Comparison of ENCODE assay signal across 8 cellular contexts in genomic region chr16:67873435-67874146, GRCh38. TPM values are rescaled to one million over a fixed set of nuclear protein-coding genes. Genes with fewer than 3 reads are reported as not detected.
A peak's percentile ranks its signal among the peaks of the same experiment; 100 is the strongest.
DNase-seq lines count a peak whose midpoint lies in the region; ATAC-seq, FAIRE-seq and TF ChIP-seq lines count a peak whose summit lies in the region.

No MANE protein-coding gene starts in this region.

- H3K4me2 ChIP-seq in DND-41 (ENCODE audit: insufficient read depth, low read length), result peak overlapping the region; percentile 88
- peak overlapping the region; percentile 91 for H3K4me2 ChIP-seq in HepG2 (ENCODE audit: low read depth, low read length)

- DNase-seq in DND-41 (no peak), astrocyte of the cerebellum (ENCODE audit: low read depth) (no peak), HepG2 (ENCODE audit: low spot score) (no peak), tibial artery (no peak), cerebellum (ENCODE audit: low spot score) (no peak), COLO829 (ENCODE audit: low spot score) (no peak), T1000 (lab: John Stamatoyannopoulos, UW) (no peak)

- TF ChIP-seq RAD21 in HepG2 (CRISPR knock-in tag; IDR thresholded peaks at IDR 0.05), result no peak

- no TSS peak for BruUV-seq in HepG2 (replicated peaks; lab: Mats Ljungman, UMichigan)

- intact Hi-C loops in HepG2 (cut with micrococcal nuclease; ENCODE audit: unreplicated experiment), result loop anchor here (1.0 to 5.0 kb wide), 2 partner anchors 21 to 1336 kb away; no protein-coding TSS in a partner anchor
- intact Hi-C loops in tibial artery (cut with DNase I; ENCODE audit: low total_unique reads), result no loop called here

- 2% methylated on average over 15 of the region's 20 CpGs for WGBS in HepG2 (ENCODE audit: low lambda C conversion rate)

- in situ Hi-C loops in astrocyte of the cerebellum (cut with HindIII; ENCODE audit: low sequenced_read_pairs) (no loop called here), HepG2 (cut with HindIII; ENCODE audit: extremely low pct_ligation_motif_present, low pct_unique_long_range_greater_than_20kb) (no loop called here)

- H3K36me3 ChIP-seq in DND-41 (ENCODE audit: insufficient read depth, low read length), result peaks cover 77% of the 10 kb centered on the region
- peaks cover 39 to 62% of the 10 kb centered on the region in 2 experiments for H3K36me3 ChIP-seq in HepG2 (replicated peaks in 1 of 2; ENCODE audit: control insufficient read depth in 1 of 2, insufficient read depth in 2 of 2, low read length in 2 of 2)
- peaks cover 36 to 60% (median 56%) of the 10 kb centered on the region in 3 donors for H3K36me3 ChIP-seq in tibial artery

- TF ChIP-seq POLR2A in HepG2 (IDR thresholded peaks at IDR 0.05; ENCODE audit: insufficient read depth in 1 of 2, low read depth in 2 of 2, low read length in 2 of 2), result no peak

- peak; percentile 73 for FAIRE-seq in HepG2 (lab: Jason Lieb, UNC)

- TF ChIP-seq CTCF in DND-41 (IDR thresholded peaks at IDR 0.05; ENCODE audit: borderline replicate concordance, extremely low read depth, low read length, poor library complexity, severe bottlenecking), result no peak
- TF ChIP-seq CTCF in astrocyte of the cerebellum (IDR thresholded peaks at IDR 0.05; ENCODE audit: low read depth, low read length, missing control alignments), result no peak
- no peak for TF ChIP-seq CTCF in HepG2 (CRISPR knock-in tag; IDR thresholded peaks at IDR 0.05)
- no peak for TF ChIP-seq CTCF in tibial artery (IDR thresholded peaks at IDR 0.05)

- H3K27ac ChIP-seq in DND-41 (ENCODE audit: low read length) (peak overlapping the region; percentile 85), HepG2 (ENCODE audit: extremely low read length, insufficient read depth, low read length) (peak overlapping the region; percentile 66), tibial artery (peak overlapping the region; percentile 90 to 94)

- TF ChIP-seq EP300 in HepG2 (IDR thresholded peaks at IDR 0.05; ENCODE audit: low read depth in 2 of 2, low read length in 2 of 2) (no peak), HepG2 (CRISPR knock-in tag; IDR thresholded peaks at IDR 0.05; ENCODE audit: borderline replicate concordance) (no peak)

- H3K9me3 ChIP-seq in DND-41 (ENCODE audit: insufficient read depth, low read length, severe bottlenecking) (no peaks in the 10 kb centered on the region), HepG2 (ENCODE audit: low read length) (no peaks in the 10 kb centered on the region), tibial artery (no peaks in the 10 kb centered on the region)

- H2AFZ ChIP-seq in DND-41 (ENCODE audit: low read depth, low read length) (peak overlapping the region; percentile 72), HepG2 (ENCODE audit: low read length) (no peak overlapping the region)

- ATAC-seq in DND-41 (ENCODE audit: insufficient read depth, low read depth) (no peak; the same call in 2 of the 3 replicates), HG03108 (IDR thresholded peaks at IDR 0.05; ENCODE audit: unreplicated experiment) (peak; percentile 1), HepG2 (peak; percentile 49)

- H3K27me3 ChIP-seq in DND-41 (ENCODE audit: insufficient read depth, low read length, poor library complexity) (no peaks in the 10 kb centered on the region), HepG2 (ENCODE audit: control insufficient read depth in 1 of 2, insufficient read depth in 2 of 2, low read length in 2 of 2) (no peaks in the 10 kb centered on the region; a peak in 1 of 5 replicates), tibial artery (no peaks in the 10 kb centered on the region)

- peak overlapping the region; percentile 86 for H3K9ac ChIP-seq in DND-41 (ENCODE audit: low read depth, low read length)
- peak overlapping the region; percentile 85 for H3K9ac ChIP-seq in HepG2 (ENCODE audit: insufficient read depth, low read depth, low read length)

- H4K20me1 ChIP-seq in DND-41 (ENCODE audit: insufficient read depth, low read length) (peaks cover 45% of the 10 kb centered on the region), HepG2 (ENCODE audit: insufficient read depth, low read length) (peaks cover 15% of the 10 kb centered on the region)

- H3K4me3 ChIP-seq in DND-41 (ENCODE audit: low read depth in 1 of 2, low read length in 2 of 2) (peak overlapping the region; percentile 85 to 95), astrocyte of the cerebellum (ENCODE audit: low read depth, low read length) (peak overlapping the region; percentile 94), HepG2 (replicated peaks in 1 of 3; ENCODE audit: insufficient read depth in 1 of 3, low read depth in 2 of 3, low read length in 3 of 3) (peak overlapping the region; percentile 85 to 98 (median 87)), tibial artery (peak overlapping the region; percentile 96 to 99)

- CTCF ChIA-PET in HepG2 (lab: Yijun Ruan, JAX; ENCODE audit: low intra/inter-chr PET ratio, low total read pairs), result interaction anchor here (2.9 kb wide), 1 partner anchor 57 kb away, joined by 18 read pairs; no protein-coding TSS in a partner anchor

- POLR2A ChIA-PET in HepG2 (lab: Yijun Ruan, JAX), result interaction anchor here (0.6 to 1.3 kb wide), 9 partner anchors 10 to 67 kb away, joined by 3 to 6 read pairs (median 3); partner anchors contain the start of gene TSNAXIP1

- H3K79me2 ChIP-seq in DND-41 (ENCODE audit: insufficient read depth, low read length) (peaks cover 45% of the 10 kb centered on the region), HepG2 (ENCODE audit: insufficient read depth, low read length) (peaks cover 31% of the 10 kb centered on the region)

- H3K4me1 ChIP-seq in DND-41 (ENCODE audit: insufficient read depth, low read length), result peaks cover 33% of the 10 kb centered on the region
- peaks cover 30% of the 10 kb centered on the region for H3K4me1 ChIP-seq in HepG2 (ENCODE audit: insufficient read depth, low read length)
- H3K4me1 ChIP-seq in tibial artery, result peaks cover 0 to 39% (median 28%) of the 10 kb centered on the region in 4 donors

RNA-seq across cellular contexts. Expression of gene EDC4, which starts 0.7 kb away (rescaled TPM):
- total RNA-seq in HepG2 (2016; rRNA removed; fragmentation: Illumina TruSeq; extraction: Trizol) (53.4 and 59.1 TPM in 2 replicates), cerebellum (38.7 TPM)
- total RNA-seq in HepG2 (2016; cell fraction: cytosol; rRNA removed; fragmentation: Illumina TruSeq; extraction: Trizol; ENCODE audit: low read depth), result 3.4 and 6.4 TPM in 2 replicates
- total RNA-seq in HepG2 (2016; cell fraction: insoluble cytoplasmic fraction; rRNA removed; fragmentation: Illumina TruSeq; extraction: Trizol), result 49.7 and 63.5 TPM in 2 replicates
- total RNA-seq in HepG2 (2016; cell fraction: membrane; rRNA removed; fragmentation: Illumina TruSeq; extraction: Trizol), result 14.5 and 17.3 TPM in 2 replicates
- total RNA-seq in HepG2 (2016; cell fraction: nucleus; rRNA removed; fragmentation: Illumina TruSeq; extraction: Trizol), result 56.7 and 57.8 TPM in 2 replicates
- polyA plus RNA-seq in HepG2 (2011; rRNA removed), result 51.4 and 65.8 TPM in 2 replicates
- polyA plus RNA-seq in HepG2 (2011; cell fraction: cytosol; rRNA removed), result 31.1 and 42.0 TPM in 2 replicates
- 315 and 402 TPM in 2 replicates for polyA plus RNA-seq in HepG2 (2011; cell fraction: nucleus; rRNA removed)
- 35.8 and 45.8 TPM in 2 replicates for polyA plus RNA-seq in HepG2 (2012)
- 3.8 and 5.4 TPM in 2 replicates for polyA plus RNA-seq in HepG2 (2016; cell fraction: cytosol; fragmentation: Illumina TruSeq; extraction: Trizol; ENCODE audit: low read depth)
- 41.9 and 50.8 TPM in 2 replicates for polyA plus RNA-seq in HepG2 (2016; cell fraction: insoluble cytoplasmic fraction; fragmentation: Illumina TruSeq; extraction: Trizol; ENCODE audit: low read depth)
- polyA plus RNA-seq in HepG2 (2016; cell fraction: membrane; fragmentation: Illumina TruSeq; extraction: Trizol; ENCODE audit: low read depth), result 4.5 and 8.2 TPM in 2 replicates
- 159 and 172 TPM in 2 replicates for polyA plus RNA-seq in HepG2 (2016; cell fraction: nucleus; fragmentation: Illumina TruSeq; extraction: Trizol; ENCODE audit: insufficient read depth, low read depth)
- polyA minus RNA-seq in HepG2 (2011; rRNA and poly(A)+ RNA removed; ENCODE audit: low replicate concordance), result 150 and 170 TPM in 2 replicates
- 37.8 and 44.5 TPM in 2 replicates for polyA minus RNA-seq in HepG2 (2011; cell fraction: cytosol; rRNA and poly(A)+ RNA removed)
- 61.0 and 65.3 TPM in 2 replicates for polyA minus RNA-seq in HepG2 (2011; cell fraction: nucleus; rRNA and poly(A)+ RNA removed)

RNA-seq across cellular contexts. Expression of gene NRN1L, which starts 11.1 kb away (rescaled TPM):
- total RNA-seq in HepG2 (2016; rRNA removed; fragmentation: Illumina TruSeq; extraction: Trizol) (0.53 TPM in 1 of 2 replicates, not detected in the other), cerebellum (not detected)
- not detected in 2 replicates for total RNA-seq in HepG2 (2016; cell fraction: cytosol; rRNA removed; fragmentation: Illumina TruSeq; extraction: Trizol; ENCODE audit: low read depth)
- 0.24 TPM in 1 of 2 replicates, not detected in the other for total RNA-seq in HepG2 (2016; cell fraction: insoluble cytoplasmic fraction; rRNA removed; fragmentation: Illumina TruSeq; extraction: Trizol)
- 0.38 TPM in 1 of 2 replicates, not detected in the other for total RNA-seq in HepG2 (2016; cell fraction: membrane; rRNA removed; fragmentation: Illumina TruSeq; extraction: Trizol)
- total RNA-seq in HepG2 (2016; cell fraction: nucleus; rRNA removed; fragmentation: Illumina TruSeq; extraction: Trizol), result not detected in 2 replicates
- polyA plus RNA-seq in HepG2 (2011; rRNA removed), result 1.2 and 1.3 TPM in 2 replicates
- 0.33 and 0.93 TPM in 2 replicates for polyA plus RNA-seq in HepG2 (2011; cell fraction: cytosol; rRNA removed)
- polyA plus RNA-seq in HepG2 (2011; cell fraction: nucleus; rRNA removed), result 11.7 and 16.3 TPM in 2 replicates
- polyA plus RNA-seq in HepG2 (2012), result 0.90 and 2.0 TPM in 2 replicates
- 0.19 TPM in 1 of 2 replicates, not detected in the other for polyA plus RNA-seq in HepG2 (2016; cell fraction: cytosol; fragmentation: Illumina TruSeq; extraction: Trizol; ENCODE audit: low read depth)
- polyA plus RNA-seq in HepG2 (2016; cell fraction: insoluble cytoplasmic fraction; fragmentation: Illumina TruSeq; extraction: Trizol; ENCODE audit: low read depth), result not detected in 2 replicates
- polyA plus RNA-seq in HepG2 (2016; cell fraction: membrane; fragmentation: Illumina TruSeq; extraction: Trizol; ENCODE audit: low read depth), result not detected in 2 replicates
- polyA plus RNA-seq in HepG2 (2016; cell fraction: nucleus; fragmentation: Illumina TruSeq; extraction: Trizol; ENCODE audit: insufficient read depth, low read depth), result 1.4 and 1.9 TPM in 2 replicates
- polyA minus RNA-seq in HepG2 (2011; rRNA and poly(A)+ RNA removed; ENCODE audit: low replicate concordance), result 0.86 TPM in 1 of 2 replicates, not detected in the other
- not detected in 2 replicates for polyA minus RNA-seq in HepG2 (2011; cell fraction: cytosol; rRNA and poly(A)+ RNA removed)
- not detected in 2 replicates for polyA minus RNA-seq in HepG2 (2011; cell fraction: nucleus; rRNA and poly(A)+ RNA removed)

RNA-seq across cellular contexts. Expression of gene PSKH1, which starts 19.5 kb away (rescaled TPM):
- total RNA-seq in HepG2 (2016; rRNA removed; fragmentation: Illumina TruSeq; extraction: Trizol), result 8.4 and 12.9 TPM in 2 replicates
- total RNA-seq in HepG2 (2016; cell fraction: cytosol; rRNA removed; fragmentation: Illumina TruSeq; extraction: Trizol; ENCODE audit: low read depth), result 19.3 and 21.7 TPM in 2 replicates
- 11.2 and 11.8 TPM in 2 replicates for total RNA-seq in HepG2 (2016; cell fraction: insoluble cytoplasmic fraction; rRNA removed; fragmentation: Illumina TruSeq; extraction: Trizol)
- total RNA-seq in HepG2 (2016; cell fraction: membrane; rRNA removed; fragmentation: Illumina TruSeq; extraction: Trizol), result 29.0 and 30.2 TPM in 2 replicates
- total RNA-seq in HepG2 (2016; cell fraction: nucleus; rRNA removed; fragmentation: Illumina TruSeq; extraction: Trizol), result 10.0 and 11.3 TPM in 2 replicates
- 19.1 and 45.7 TPM in 2 replicates for polyA plus RNA-seq in HepG2 (2011; rRNA removed)
- 25.6 and 28.0 TPM in 2 replicates for polyA plus RNA-seq in HepG2 (2011; cell fraction: cytosol; rRNA removed)
- 28.8 and 29.7 TPM in 2 replicates for polyA plus RNA-seq in HepG2 (2011; cell fraction: nucleus; rRNA removed)
- polyA plus RNA-seq in HepG2 (2012), result 18.9 and 23.9 TPM in 2 replicates
- polyA plus RNA-seq in HepG2 (2016; cell fraction: cytosol; fragmentation: Illumina TruSeq; extraction: Trizol; ENCODE audit: low read depth), result 17.3 and 28.4 TPM in 2 replicates
- polyA plus RNA-seq in HepG2 (2016; cell fraction: insoluble cytoplasmic fraction; fragmentation: Illumina TruSeq; extraction: Trizol; ENCODE audit: low read depth), result 25.1 and 27.8 TPM in 2 replicates
- polyA plus RNA-seq in HepG2 (2016; cell fraction: membrane; fragmentation: Illumina TruSeq; extraction: Trizol; ENCODE audit: low read depth), result 46.7 and 49.0 TPM in 2 replicates
- 19.1 and 27.5 TPM in 2 replicates for polyA plus RNA-seq in HepG2 (2016; cell fraction: nucleus; fragmentation: Illumina TruSeq; extraction: Trizol; ENCODE audit: insufficient read depth, low read depth)
- polyA minus RNA-seq in HepG2 (2011; rRNA and poly(A)+ RNA removed; ENCODE audit: low replicate concordance), result 49.1 and 87.7 TPM in 2 replicates
- 17.5 and 18.7 TPM in 2 replicates for polyA minus RNA-seq in HepG2 (2011; cell fraction: cytosol; rRNA and poly(A)+ RNA removed)
- 16.0 and 20.4 TPM in 2 replicates for polyA minus RNA-seq in HepG2 (2011; cell fraction: nucleus; rRNA and poly(A)+ RNA removed)
- total RNA-seq in cerebellum, result 14.0 TPM

RNA-seq across cellular contexts. Expression of gene CENPT, which starts 26.1 kb away (rescaled TPM):
- total RNA-seq in HepG2 (2016; rRNA removed; fragmentation: Illumina TruSeq; extraction: Trizol) (24.8 and 43.3 TPM in 2 replicates), cerebellum (25.0 TPM)
- total RNA-seq in HepG2 (2016; cell fraction: cytosol; rRNA removed; fragmentation: Illumina TruSeq; extraction: Trizol; ENCODE audit: low read depth), result 11.2 and 11.7 TPM in 2 replicates
- 22.8 and 43.9 TPM in 2 replicates for total RNA-seq in HepG2 (2016; cell fraction: insoluble cytoplasmic fraction; rRNA removed; fragmentation: Illumina TruSeq; extraction: Trizol)
- 7.4 and 8.2 TPM in 2 replicates for total RNA-seq in HepG2 (2016; cell fraction: membrane; rRNA removed; fragmentation: Illumina TruSeq; extraction: Trizol)
- 43.8 and 49.8 TPM in 2 replicates for total RNA-seq in HepG2 (2016; cell fraction: nucleus; rRNA removed; fragmentation: Illumina TruSeq; extraction: Trizol)
- polyA plus RNA-seq in HepG2 (2011; rRNA removed), result 40.9 and 51.3 TPM in 2 replicates
- polyA plus RNA-seq in HepG2 (2011; cell fraction: cytosol; rRNA removed), result 17.4 and 28.9 TPM in 2 replicates
- 414 and 516 TPM in 2 replicates for polyA plus RNA-seq in HepG2 (2011; cell fraction: nucleus; rRNA removed)
- polyA plus RNA-seq in HepG2 (2012), result 22.1 and 28.1 TPM in 2 replicates
- 3.3 and 4.0 TPM in 2 replicates for polyA plus RNA-seq in HepG2 (2016; cell fraction: cytosol; fragmentation: Illumina TruSeq; extraction: Trizol; ENCODE audit: low read depth)
- polyA plus RNA-seq in HepG2 (2016; cell fraction: insoluble cytoplasmic fraction; fragmentation: Illumina TruSeq; extraction: Trizol; ENCODE audit: low read depth), result 22.0 and 24.2 TPM in 2 replicates
- polyA plus RNA-seq in HepG2 (2016; cell fraction: membrane; fragmentation: Illumina TruSeq; extraction: Trizol; ENCODE audit: low read depth), result 4.4 and 6.6 TPM in 2 replicates
- 153 and 170 TPM in 2 replicates for polyA plus RNA-seq in HepG2 (2016; cell fraction: nucleus; fragmentation: Illumina TruSeq; extraction: Trizol; ENCODE audit: insufficient read depth, low read depth)
- polyA minus RNA-seq in HepG2 (2011; rRNA and poly(A)+ RNA removed; ENCODE audit: low replicate concordance), result 38.6 and 47.8 TPM in 2 replicates
- 8.8 and 11.4 TPM in 2 replicates for polyA minus RNA-seq in HepG2 (2011; cell fraction: cytosol; rRNA and poly(A)+ RNA removed)
- 35.9 and 44.5 TPM in 2 replicates for polyA minus RNA-seq in HepG2 (2011; cell fraction: nucleus; rRNA and poly(A)+ RNA removed)

RNA-seq across cellular contexts. Expression of gene NUTF2, which starts 26.9 kb away (rescaled TPM):
- total RNA-seq in HepG2 (2016; rRNA removed; fragmentation: Illumina TruSeq; extraction: Trizol) (214 and 224 TPM in 2 replicates), cerebellum (83.3 TPM)
- 79.7 and 100.0 TPM in 2 replicates for total RNA-seq in HepG2 (2016; cell fraction: cytosol; rRNA removed; fragmentation: Illumina TruSeq; extraction: Trizol; ENCODE audit: low read depth)
- total RNA-seq in HepG2 (2016; cell fraction: insoluble cytoplasmic fraction; rRNA removed; fragmentation: Illumina TruSeq; extraction: Trizol), result 209 and 229 TPM in 2 replicates
- 120 and 150 TPM in 2 replicates for total RNA-seq in HepG2 (2016; cell fraction: membrane; rRNA removed; fragmentation: Illumina TruSeq; extraction: Trizol)
- 79.9 and 90.1 TPM in 2 replicates for total RNA-seq in HepG2 (2016; cell fraction: nucleus; rRNA removed; fragmentation: Illumina TruSeq; extraction: Trizol)
- polyA plus RNA-seq in HepG2 (2011; rRNA removed), result 168 and 198 TPM in 2 replicates
- 212 and 299 TPM in 2 replicates for polyA plus RNA-seq in HepG2 (2011; cell fraction: cytosol; rRNA removed)
- 132 and 146 TPM in 2 replicates for polyA plus RNA-seq in HepG2 (2011; cell fraction: nucleus; rRNA removed)
- polyA plus RNA-seq in HepG2 (2012), result 140 and 216 TPM in 2 replicates
- polyA plus RNA-seq in HepG2 (2016; cell fraction: cytosol; fragmentation: Illumina TruSeq; extraction: Trizol; ENCODE audit: low read depth), result 108 and 138 TPM in 2 replicates
- polyA plus RNA-seq in HepG2 (2016; cell fraction: insoluble cytoplasmic fraction; fragmentation: Illumina TruSeq; extraction: Trizol; ENCODE audit: low read depth), result 277 and 305 TPM in 2 replicates
- polyA plus RNA-seq in HepG2 (2016; cell fraction: membrane; fragmentation: Illumina TruSeq; extraction: Trizol; ENCODE audit: low read depth), result 139 and 154 TPM in 2 replicates
- polyA plus RNA-seq in HepG2 (2016; cell fraction: nucleus; fragmentation: Illumina TruSeq; extraction: Trizol; ENCODE audit: insufficient read depth, low read depth), result 173 and 182 TPM in 2 replicates
- polyA minus RNA-seq in HepG2 (2011; rRNA and poly(A)+ RNA removed; ENCODE audit: low replicate concordance), result 366 and 394 TPM in 2 replicates
- polyA minus RNA-seq in HepG2 (2011; cell fraction: cytosol; rRNA and poly(A)+ RNA removed), result 157 and 165 TPM in 2 replicates
- 60.0 and 81.7 TPM in 2 replicates for polyA minus RNA-seq in HepG2 (2011; cell fraction: nucleus; rRNA and poly(A)+ RNA removed)
